Comparison of ENCODE assay signal across 1 cellular context in the genomic region with DNA sequence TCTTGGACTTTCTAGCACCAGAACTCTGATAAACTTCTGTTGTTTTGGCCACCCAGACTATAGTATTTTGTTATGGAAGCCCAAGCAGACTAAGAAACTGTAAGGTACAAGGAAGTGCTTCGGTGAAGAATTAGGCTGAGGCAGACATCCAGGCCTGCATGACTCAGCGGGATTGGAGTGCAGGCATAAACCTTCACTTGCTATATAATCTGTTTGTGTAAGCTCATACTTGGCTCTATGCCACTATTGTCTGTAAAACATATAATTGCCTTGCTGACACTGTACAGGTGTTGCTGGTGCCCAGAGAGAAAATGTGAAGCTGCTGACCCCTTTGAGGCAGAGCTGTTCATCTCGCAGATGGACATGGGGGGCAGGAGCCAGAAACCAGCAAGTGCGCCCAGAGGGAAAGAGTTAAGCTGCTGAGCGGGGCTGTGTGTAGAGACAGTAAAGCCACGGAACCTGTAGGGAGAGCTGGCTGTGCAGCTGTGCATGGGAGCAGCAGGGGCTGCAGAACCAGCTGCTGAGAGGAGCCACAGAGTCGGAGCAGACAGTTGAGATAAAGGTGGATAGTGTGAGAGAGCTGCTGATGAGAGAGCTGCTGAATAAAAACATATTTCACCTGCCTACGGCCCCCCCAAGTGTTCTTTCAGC.
A peak's percentile ranks its signal among the peaks of the same experiment; 100 is the strongest.
TF ChIP-seq lines count a peak whose summit lies in the region.

No MANE protein-coding gene starts in this region.

TF ChIP-seq in K562, 482 proteins besides CTCF, POLR2A, EP300 and RAD21 (continued from another document):
- TF ChIP-seq SREBF2 (CRISPR knock-in tag; IDR thresholded peaks at IDR 0.05) (no peak), ZNF431 (CRISPR knock-in tag; IDR thresholded peaks at IDR 0.05) (no peak), ZC3H4 (CRISPR knock-in tag; IDR thresholded peaks at IDR 0.05; ENCODE audit: borderline replicate concordance) (no peak), TGIF2 (CRISPR knock-in tag; IDR thresholded peaks at IDR 0.05) (no peak), NFE2L1 (tag; IDR thresholded peaks at IDR 0.05; ENCODE audit: borderline replicate concordance, low read depth) (peak; percentile 29; the same call in 1 of the 2 replicates), SMC3 (conservative IDR thresholded peaks at IDR 0.05; ENCODE audit: insufficient read depth, low read depth, low read length) (no peak), MAFF (IDR thresholded peaks at IDR 0.05; ENCODE audit: low read length) (peak; percentile 26; the same call in 1 of the 2 replicates), RBBP5 (IDR thresholded peaks at IDR 0.05; ENCODE audit: borderline replicate concordance, insufficient read depth, low read length, poor library complexity, severe bottlenecking) (peak; percentile 49), CEBPB (tag; IDR thresholded peaks at IDR 0.05) (no peak), NFE2 (IDR thresholded peaks at IDR 0.05; ENCODE audit: low read depth) (peak; percentile 33), SIX5 (IDR thresholded peaks at IDR 0.05; ENCODE audit: borderline replicate concordance in 1 of 2, insufficient read depth in 1 of 2, low read depth in 1 of 2, low read length in 2 of 2) (no peak), MYNN (IDR thresholded peaks at IDR 0.05) (no peak), MYNN (CRISPR knock-in tag; IDR thresholded peaks at IDR 0.05) (no peak), HLTF (IDR thresholded peaks at IDR 0.05) (no peak), NFIC (IDR thresholded peaks at IDR 0.05) (peak; percentile 57), MCM3 (IDR thresholded peaks at IDR 0.05) (no peak), ZNF785 (CRISPR knock-in tag; IDR thresholded peaks at IDR 0.05) (no peak)
- TF ChIP-seq, protein P1, sequence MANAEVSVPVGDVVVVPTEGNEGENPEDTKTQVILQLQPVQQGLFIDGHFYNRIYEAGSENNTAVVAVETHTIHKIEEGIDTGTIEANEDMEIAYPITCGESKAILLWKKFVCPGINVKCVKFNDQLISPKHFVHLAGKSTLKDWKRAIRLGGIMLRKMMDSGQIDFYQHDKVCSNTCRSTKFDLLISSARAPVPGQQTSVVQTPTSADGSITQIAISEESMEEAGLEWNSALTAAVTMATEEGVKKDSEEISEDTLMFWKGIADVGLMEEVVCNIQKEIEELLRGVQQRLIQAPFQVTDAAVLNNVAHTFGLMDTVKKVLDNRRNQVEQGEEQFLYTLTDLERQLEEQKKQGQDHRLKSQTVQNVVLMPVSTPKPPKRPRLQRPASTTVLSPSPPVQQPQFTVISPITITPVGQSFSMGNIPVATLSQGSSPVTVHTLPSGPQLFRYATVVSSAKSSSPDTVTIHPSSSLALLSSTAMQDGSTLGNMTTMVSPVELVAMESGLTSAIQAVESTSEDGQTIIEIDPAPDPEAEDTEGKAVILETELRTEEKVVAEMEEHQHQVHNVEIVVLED (CRISPR knock-in tag; IDR thresholded peaks at IDR 0.05), result no peak
- TF ChIP-seq, protein P2, sequence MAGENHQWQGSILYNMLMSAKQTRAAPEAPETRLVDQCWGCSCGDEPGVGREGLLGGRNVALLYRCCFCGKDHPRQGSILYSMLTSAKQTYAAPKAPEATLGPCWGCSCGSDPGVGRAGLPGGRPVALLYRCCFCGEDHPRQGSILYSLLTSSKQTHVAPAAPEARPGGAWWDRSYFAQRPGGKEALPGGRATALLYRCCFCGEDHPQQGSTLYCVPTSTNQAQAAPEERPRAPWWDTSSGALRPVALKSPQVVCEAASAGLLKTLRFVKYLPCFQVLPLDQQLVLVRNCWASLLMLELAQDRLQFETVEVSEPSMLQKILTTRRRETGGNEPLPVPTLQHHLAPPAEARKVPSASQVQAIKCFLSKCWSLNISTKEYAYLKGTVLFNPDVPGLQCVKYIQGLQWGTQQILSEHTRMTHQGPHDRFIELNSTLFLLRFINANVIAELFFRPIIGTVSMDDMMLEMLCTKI (IDR thresholded peaks at IDR 0.05; ENCODE audit: partially characterized antibody), result no peak
